In the genomic region with DNA sequence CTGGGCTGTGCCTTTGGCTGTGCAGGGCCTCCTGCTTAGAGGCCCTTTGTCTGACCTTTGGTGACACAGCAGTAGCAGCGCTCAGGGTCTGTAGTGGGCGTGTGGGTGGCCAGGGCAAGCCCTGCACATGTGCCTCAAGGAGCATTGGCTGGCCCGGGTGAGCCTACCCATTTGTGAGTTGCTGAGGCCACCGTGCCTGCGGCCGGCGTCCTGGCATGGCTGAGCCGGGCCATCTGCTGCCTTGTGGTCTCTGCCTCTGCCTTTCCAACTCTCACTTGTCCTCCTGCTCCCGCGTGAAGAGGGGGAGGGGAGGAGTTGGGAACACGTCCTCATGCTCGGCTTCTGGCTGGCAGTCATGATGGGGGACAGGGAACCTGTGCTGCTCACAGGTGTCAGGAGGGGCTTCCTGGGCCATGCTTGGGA, we compare ENCODE assay signal across 1 cellular context.
A peak's percentile ranks its signal among the peaks of the same experiment; 100 is the strongest.
TF ChIP-seq lines count a peak whose summit lies in the region.

No MANE protein-coding gene starts in this region.

TF ChIP-seq in K562, 482 proteins besides CTCF, POLR2A, EP300 and RAD21:
- TF ChIP-seq KLF6 (CRISPR knock-in tag; IDR thresholded peaks at IDR 0.05; ENCODE audit: borderline replicate concordance) (no peak), CREM (IDR thresholded peaks at IDR 0.05; ENCODE audit: low read depth) (no peak), ERF (CRISPR knock-in tag; IDR thresholded peaks at IDR 0.05) (no peak), POLR2G (IDR thresholded peaks at IDR 0.05; ENCODE audit: low read depth, low read length) (peak; percentile 53)
- TF ChIP-seq, protein P1, sequence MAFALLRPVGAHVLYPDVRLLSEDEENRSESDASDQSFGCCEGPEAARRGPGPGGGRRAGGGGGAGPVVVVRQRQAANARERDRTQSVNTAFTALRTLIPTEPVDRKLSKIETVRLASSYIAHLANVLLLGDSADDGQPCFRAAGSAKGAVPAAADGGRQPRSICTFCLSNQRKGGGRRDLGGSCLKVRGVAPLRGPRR (CRISPR knock-in tag; IDR thresholded peaks at IDR 0.05), result no peak
